1 cellular context compared by ENCODE assay signal in genomic region chr6:154112181-154112809, GRCh38.
TF ChIP-seq lines count a peak whose summit lies in the region.

No MANE protein-coding gene starts in this region.

TF ChIP-seq in H1, 55 proteins besides CTCF, POLR2A, EP300 and RAD21 (continued from another document):
- TF ChIP-seq CHD2 (IDR thresholded peaks at IDR 0.05; ENCODE audit: low read length): no peak
- TF ChIP-seq, protein P1, sequence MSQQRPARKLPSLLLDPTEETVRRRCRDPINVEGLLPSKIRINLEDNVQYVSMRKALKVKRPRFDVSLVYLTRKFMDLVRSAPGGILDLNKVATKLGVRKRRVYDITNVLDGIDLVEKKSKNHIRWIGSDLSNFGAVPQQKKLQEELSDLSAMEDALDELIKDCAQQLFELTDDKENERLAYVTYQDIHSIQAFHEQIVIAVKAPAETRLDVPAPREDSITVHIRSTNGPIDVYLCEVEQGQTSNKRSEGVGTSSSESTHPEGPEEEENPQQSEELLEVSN (IDR thresholded peaks at IDR 0.05): no peak
- TF ChIP-seq, protein P2, sequence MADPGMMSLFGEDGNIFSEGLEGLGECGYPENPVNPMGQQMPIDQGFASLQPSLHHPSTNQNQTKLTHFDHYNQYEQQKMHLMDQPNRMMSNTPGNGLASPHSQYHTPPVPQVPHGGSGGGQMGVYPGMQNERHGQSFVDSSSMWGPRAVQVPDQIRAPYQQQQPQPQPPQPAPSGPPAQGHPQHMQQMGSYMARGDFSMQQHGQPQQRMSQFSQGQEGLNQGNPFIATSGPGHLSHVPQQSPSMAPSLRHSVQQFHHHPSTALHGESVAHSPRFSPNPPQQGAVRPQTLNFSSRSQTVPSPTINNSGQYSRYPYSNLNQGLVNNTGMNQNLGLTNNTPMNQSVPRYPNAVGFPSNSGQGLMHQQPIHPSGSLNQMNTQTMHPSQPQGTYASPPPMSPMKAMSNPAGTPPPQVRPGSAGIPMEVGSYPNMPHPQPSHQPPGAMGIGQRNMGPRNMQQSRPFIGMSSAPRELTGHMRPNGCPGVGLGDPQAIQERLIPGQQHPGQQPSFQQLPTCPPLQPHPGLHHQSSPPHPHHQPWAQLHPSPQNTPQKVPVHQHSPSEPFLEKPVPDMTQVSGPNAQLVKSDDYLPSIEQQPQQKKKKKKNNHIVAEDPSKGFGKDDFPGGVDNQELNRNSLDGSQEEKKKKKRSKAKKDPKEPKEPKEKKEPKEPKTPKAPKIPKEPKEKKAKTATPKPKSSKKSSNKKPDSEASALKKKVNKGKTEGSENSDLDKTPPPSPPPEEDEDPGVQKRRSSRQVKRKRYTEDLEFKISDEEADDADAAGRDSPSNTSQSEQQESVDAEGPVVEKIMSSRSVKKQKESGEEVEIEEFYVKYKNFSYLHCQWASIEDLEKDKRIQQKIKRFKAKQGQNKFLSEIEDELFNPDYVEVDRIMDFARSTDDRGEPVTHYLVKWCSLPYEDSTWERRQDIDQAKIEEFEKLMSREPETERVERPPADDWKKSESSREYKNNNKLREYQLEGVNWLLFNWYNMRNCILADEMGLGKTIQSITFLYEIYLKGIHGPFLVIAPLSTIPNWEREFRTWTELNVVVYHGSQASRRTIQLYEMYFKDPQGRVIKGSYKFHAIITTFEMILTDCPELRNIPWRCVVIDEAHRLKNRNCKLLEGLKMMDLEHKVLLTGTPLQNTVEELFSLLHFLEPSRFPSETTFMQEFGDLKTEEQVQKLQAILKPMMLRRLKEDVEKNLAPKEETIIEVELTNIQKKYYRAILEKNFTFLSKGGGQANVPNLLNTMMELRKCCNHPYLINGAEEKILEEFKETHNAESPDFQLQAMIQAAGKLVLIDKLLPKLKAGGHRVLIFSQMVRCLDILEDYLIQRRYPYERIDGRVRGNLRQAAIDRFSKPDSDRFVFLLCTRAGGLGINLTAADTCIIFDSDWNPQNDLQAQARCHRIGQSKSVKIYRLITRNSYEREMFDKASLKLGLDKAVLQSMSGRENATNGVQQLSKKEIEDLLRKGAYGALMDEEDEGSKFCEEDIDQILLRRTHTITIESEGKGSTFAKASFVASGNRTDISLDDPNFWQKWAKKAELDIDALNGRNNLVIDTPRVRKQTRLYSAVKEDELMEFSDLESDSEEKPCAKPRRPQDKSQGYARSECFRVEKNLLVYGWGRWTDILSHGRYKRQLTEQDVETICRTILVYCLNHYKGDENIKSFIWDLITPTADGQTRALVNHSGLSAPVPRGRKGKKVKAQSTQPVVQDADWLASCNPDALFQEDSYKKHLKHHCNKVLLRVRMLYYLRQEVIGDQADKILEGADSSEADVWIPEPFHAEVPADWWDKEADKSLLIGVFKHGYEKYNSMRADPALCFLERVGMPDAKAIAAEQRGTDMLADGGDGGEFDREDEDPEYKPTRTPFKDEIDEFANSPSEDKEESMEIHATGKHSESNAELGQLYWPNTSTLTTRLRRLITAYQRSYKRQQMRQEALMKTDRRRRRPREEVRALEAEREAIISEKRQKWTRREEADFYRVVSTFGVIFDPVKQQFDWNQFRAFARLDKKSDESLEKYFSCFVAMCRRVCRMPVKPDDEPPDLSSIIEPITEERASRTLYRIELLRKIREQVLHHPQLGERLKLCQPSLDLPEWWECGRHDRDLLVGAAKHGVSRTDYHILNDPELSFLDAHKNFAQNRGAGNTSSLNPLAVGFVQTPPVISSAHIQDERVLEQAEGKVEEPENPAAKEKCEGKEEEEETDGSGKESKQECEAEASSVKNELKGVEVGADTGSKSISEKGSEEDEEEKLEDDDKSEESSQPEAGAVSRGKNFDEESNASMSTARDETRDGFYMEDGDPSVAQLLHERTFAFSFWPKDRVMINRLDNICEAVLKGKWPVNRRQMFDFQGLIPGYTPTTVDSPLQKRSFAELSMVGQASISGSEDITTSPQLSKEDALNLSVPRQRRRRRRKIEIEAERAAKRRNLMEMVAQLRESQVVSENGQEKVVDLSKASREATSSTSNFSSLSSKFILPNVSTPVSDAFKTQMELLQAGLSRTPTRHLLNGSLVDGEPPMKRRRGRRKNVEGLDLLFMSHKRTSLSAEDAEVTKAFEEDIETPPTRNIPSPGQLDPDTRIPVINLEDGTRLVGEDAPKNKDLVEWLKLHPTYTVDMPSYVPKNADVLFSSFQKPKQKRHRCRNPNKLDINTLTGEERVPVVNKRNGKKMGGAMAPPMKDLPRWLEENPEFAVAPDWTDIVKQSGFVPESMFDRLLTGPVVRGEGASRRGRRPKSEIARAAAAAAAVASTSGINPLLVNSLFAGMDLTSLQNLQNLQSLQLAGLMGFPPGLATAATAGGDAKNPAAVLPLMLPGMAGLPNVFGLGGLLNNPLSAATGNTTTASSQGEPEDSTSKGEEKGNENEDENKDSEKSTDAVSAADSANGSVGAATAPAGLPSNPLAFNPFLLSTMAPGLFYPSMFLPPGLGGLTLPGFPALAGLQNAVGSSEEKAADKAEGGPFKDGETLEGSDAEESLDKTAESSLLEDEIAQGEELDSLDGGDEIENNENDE (IDR thresholded peaks at IDR 0.05; ENCODE audit: insufficient replicate concordance, low read length): no peak
- TF ChIP-seq ZNF274 (IDR thresholded peaks at IDR 0.05; ENCODE audit: borderline replicate concordance, extremely low read depth, low read length): no peak
- TF ChIP-seq TBP (IDR thresholded peaks at IDR 0.05; ENCODE audit: low read depth, low read length): no peak
- TF ChIP-seq RFX5 (IDR thresholded peaks at IDR 0.05; ENCODE audit: borderline replicate concordance, low read depth, low read length): no peak
- TF ChIP-seq KDM5A (IDR thresholded peaks at IDR 0.05; ENCODE audit: low read length): no peak
- TF ChIP-seq SIX5 (IDR thresholded peaks at IDR 0.05; ENCODE audit: low read depth, low read length): no peak
- TF ChIP-seq CTBP2 (IDR thresholded peaks at IDR 0.05; ENCODE audit: borderline replicate concordance, insufficient read depth, insufficient read length, low read length): no peak
TF ChIP-seq in H1: peak in this region for 0.
